Comparison of ENCODE assay signal across 9 cellular contexts in the genomic region with DNA sequence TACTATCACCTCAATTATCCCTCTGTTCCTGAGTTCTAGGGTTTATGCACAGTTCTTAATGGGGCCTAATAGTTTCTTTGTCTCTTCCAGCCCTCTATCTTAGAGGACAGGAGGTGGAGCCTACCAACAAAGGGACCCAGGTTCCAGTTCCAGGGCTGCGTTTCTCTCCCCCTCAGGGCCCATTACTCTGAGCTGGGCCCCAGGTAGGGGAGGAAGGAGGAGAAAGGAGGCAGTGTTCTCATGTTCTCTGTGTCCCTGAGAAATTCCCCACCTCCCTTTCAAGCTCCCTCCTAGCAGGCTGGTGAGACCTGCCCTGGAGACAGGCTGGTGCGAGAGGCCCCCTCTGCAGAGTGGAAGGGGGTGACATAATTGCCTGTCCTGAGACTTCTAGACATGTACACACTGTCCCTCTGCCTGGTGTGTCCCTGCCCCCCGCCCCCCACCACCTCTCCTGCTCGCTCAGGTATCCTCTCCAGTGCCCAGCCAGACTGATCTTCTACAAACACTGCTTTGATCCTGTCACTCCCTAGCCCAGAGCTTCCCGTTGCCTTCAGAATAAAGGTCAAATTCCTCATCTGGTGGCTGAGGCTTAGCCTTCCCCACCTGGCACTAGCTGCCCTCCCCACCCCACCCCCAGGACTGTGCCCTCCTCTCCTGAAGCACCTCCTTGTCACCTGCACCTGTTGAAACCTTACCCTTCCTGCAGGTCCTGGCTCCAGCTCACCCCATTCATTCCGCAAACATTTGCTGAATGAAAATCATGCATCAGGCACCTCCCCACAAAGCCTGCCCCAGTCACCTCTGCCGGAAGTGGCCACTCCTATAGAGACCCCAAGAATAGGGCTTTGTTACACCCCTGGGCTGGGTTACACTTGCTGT. TPM values are rescaled to one million over a fixed set of nuclear protein-coding genes. Genes with fewer than 3 reads are reported as not detected.
DNase-seq lines count a peak whose midpoint lies in the region; ATAC-seq and TF ChIP-seq lines count a peak whose summit lies in the region.
"Had no signal": no experiment of that assay in that cellular context is flagged by ENCODE, and none has a peak within 500 bp of the region (broad histone marks: within the 10 kb centered on the region; RNA-seq: fewer than 3 reads in every experiment).

No MANE protein-coding gene starts in this region.

- H3K27me3 ChIP-seq in adrenal gland (no peaks in the 10 kb centered on the region), lower lobe of right lung (ENCODE audit: low read depth) (no peaks in the 10 kb centered on the region)

- TF ChIP-seq CTCF in adrenal gland (IDR thresholded peaks at IDR 0.05) (no peak), lower lobe of right lung (IDR thresholded peaks at IDR 0.05) (no peak), GM10248 (IDR thresholded peaks at IDR 0.05; ENCODE audit: control extremely low read depth, extremely low read depth, low read depth, missing control alignments) (no peak)

- ATAC-seq in lower lobe of right lung (peak; percentile 73 to 80), HG02759 (IDR thresholded peaks at IDR 0.05; ENCODE audit: unreplicated experiment) (no peak), HG03280 (IDR thresholded peaks at IDR 0.05; ENCODE audit: unreplicated experiment) (no peak)

- H3K36me3 ChIP-seq in adrenal gland (replicated peaks in 1 of 2) = no peaks in the 10 kb centered on the region
- no peaks in the 10 kb centered on the region for H3K36me3 ChIP-seq in lower lobe of right lung

- DNase-seq in D341Med (ENCODE audit: low spot score) (peak; percentile 15), NCI-H146 (lab: John Stamatoyannopoulos, UW) (peak; percentile 97), adrenal gland (no peak), lower lobe of right lung (no peak), GM10248 (ENCODE audit: extremely low spot score) (no peak), EL (no peak)
- DNase-seq: dorsolateral prefrontal cortex had no signal

- H3K9me3 ChIP-seq in adrenal gland (replicated peaks in 1 of 3) (no peaks in the 10 kb centered on the region), lower lobe of right lung (no peaks in the 10 kb centered on the region)

- WGBS in adrenal gland, 4 donors = 69 to 77% (median 75%) methylated on average over 6 to 7 of the region's 7 CpGs

- intact Hi-C loops in adrenal gland (cut with DNase I) (no loop called here), lower lobe of right lung (cut with DNase I) (no loop called here)

- TF ChIP-seq POLR2A in adrenal gland (IDR thresholded peaks at IDR 0.05) = no peak

- no peak overlapping the region for H3K4me3 ChIP-seq in adrenal gland
- no peak overlapping the region for H3K4me3 ChIP-seq in lower lobe of right lung
- H3K4me3 ChIP-seq: dorsolateral prefrontal cortex had no signal

- H3K4me1 ChIP-seq in adrenal gland (replicated peaks in 1 of 2) (peaks cover 16 to 33% of the 10 kb centered on the region in 2 donors), lower lobe of right lung (peaks cover 26% of the 10 kb centered on the region)

- CTCF ChIA-PET in GM10248 (lab: Yijun Ruan, JAX) = interaction anchor here (1.0 to 1.4 kb wide), 3 partner anchors 16 to 55 kb away, joined by 3 to 4 read pairs (median 3); no protein-coding TSS in a partner anchor

- POLR2A ChIA-PET in GM10248 (lab: Yijun Ruan, JAX) = no interaction called here

- H3K27ac ChIP-seq in adrenal gland (peak overlapping the region in 3 of 5 donors; percentile 11 to 81 (median 80)), lower lobe of right lung (peak overlapping the region; percentile 78)
- H3K27ac ChIP-seq: dorsolateral prefrontal cortex had no signal

RNA-seq across cellular contexts. Expression of gene KRT8, which starts 21.1 kb away (rescaled TPM):
- total RNA-seq in adrenal gland = 100 to 1,000 TPM in 1 of 8 donors, 10 to 100 TPM in 7; 36.0 to 198 (median 71.0) TPM
- 100 to 1,000 TPM in 2 of 3 donors, 10 to 100 TPM in 1; 49.0 to 102 (median 102) TPM for polyA plus RNA-seq in adrenal gland
- total RNA-seq in lower lobe of right lung = 139 TPM

RNA-seq across cellular contexts. Expression of gene KRT18, which starts 23.0 kb away (rescaled TPM):
- total RNA-seq in adrenal gland (100 to 1,000 TPM in 1 of 8 donors, 10 to 100 TPM in 7; 16.1 to 136 (median 48.2) TPM), lower lobe of right lung (140 TPM)
- 100 to 1,000 TPM in 1 of 3 donors, 10 to 100 TPM in 2; 26.2 to 121 (median 43.9) TPM for polyA plus RNA-seq in adrenal gland

Comparison
In these comparisons a context has a peak if more than half of its experiments do, and no peak if none do; other contexts are left out.
1. DNase-seq: peak in D341Med (single experiment) and NCI-H146 (single experiment); none in adrenal gland (0 of 7), lower lobe of right lung (single experiment), GM10248 (single experiment) and EL (single experiment).
2. ATAC-seq: peak in lower lobe of right lung (2 of 2); none in HG02759 (single experiment) and HG03280 (single experiment).